14 cellular contexts compared by ENCODE assay signal in the genomic region with DNA sequence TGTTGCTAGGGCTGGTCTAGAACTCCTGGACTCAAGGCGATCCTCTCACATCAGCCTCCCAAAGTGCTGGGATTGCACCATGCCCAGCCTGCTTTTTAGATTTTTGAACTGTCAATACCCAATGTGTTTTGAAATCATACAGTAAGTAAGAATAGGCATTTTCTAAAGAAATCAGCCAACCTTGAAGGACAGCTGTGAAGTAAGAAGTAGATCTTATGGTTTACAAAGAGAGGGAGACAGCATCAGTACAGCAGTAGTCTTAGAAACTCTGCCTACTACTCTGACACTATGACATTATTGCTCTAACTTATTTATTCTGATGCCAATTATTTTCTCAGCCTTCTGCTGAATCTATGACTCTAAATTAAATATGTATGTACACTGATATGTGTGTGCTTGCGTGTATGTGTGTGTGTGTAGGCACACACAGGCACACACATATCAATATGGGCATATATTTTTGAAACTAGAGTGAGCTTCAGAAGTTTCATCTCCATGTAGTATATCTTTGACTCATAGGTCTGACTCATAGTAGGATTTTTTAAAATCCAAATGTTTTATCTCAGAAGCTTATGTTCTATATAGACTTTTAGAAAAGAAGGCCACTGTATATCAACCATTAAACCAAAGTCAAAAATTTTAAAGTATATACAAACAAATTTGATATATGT.
DNase-seq lines count a peak whose midpoint lies in the region; ATAC-seq and TF ChIP-seq lines count a peak whose summit lies in the region.
"Had no signal": no experiment of that assay in that cellular context is flagged by ENCODE, and none has a peak within 500 bp of the region (broad histone marks: within the 10 kb centered on the region; RNA-seq: fewer than 3 reads in every experiment).

No MANE protein-coding gene starts in this region.

- no peak overlapping the region for H3K27ac ChIP-seq in CD8-positive, alpha-beta T cell (ENCODE audit: low read depth, low read length)
- no peak overlapping the region for H3K27ac ChIP-seq in PC-3 (ENCODE audit: low read length)
- H3K27ac ChIP-seq: KMS-11 had no signal

- H4K20me1 ChIP-seq in PC-3 (ENCODE audit: low read length): no peaks in the 10 kb centered on the region

- H3K4me2 ChIP-seq in PC-3 (ENCODE audit: low read length): no peak overlapping the region
- H3K4me2 ChIP-seq: KMS-11 had no signal

- intact Hi-C loops in CD8-positive, alpha-beta T cell (cut with DNase I, micrococcal nuclease): loop anchor here in 1 of 2 experiments (5.0 kb wide), 1 partner anchor 1074 kb away; no protein-coding TSS in a partner anchor
- intact Hi-C loops in PC-3 (cut with micrococcal nuclease): no loop called here

- POLR2A ChIA-PET in CD8-positive, alpha-beta T cell (lab: Charles Lee): no interaction called here
- POLR2A ChIA-PET in PC-3 (lab: Charles Lee; ENCODE audit: unreplicated experiment): no interaction called here

- no peak overlapping the region for H3K9ac ChIP-seq in PC-3 (ENCODE audit: low read length)
- H3K9ac ChIP-seq: KMS-11 had no signal

- H3K36me3 ChIP-seq in CD8-positive, alpha-beta T cell (ENCODE audit: insufficient read depth, low read length): no peaks in the 10 kb centered on the region
- H3K36me3 ChIP-seq in PC-3 (ENCODE audit: low read depth, low read length): no peaks in the 10 kb centered on the region

- no peaks in the 10 kb centered on the region for H3K9me3 Mint-ChIP-seq in CD8-positive, alpha-beta T cell

- no peak overlapping the region for H3K4me3 ChIP-seq in CD8-positive, alpha-beta T cell (ENCODE audit: low read depth, low read length)
- H3K4me3 ChIP-seq in PC-3 (ENCODE audit: low read length): no peak overlapping the region

- H3K4me1 ChIP-seq in CD8-positive, alpha-beta T cell (ENCODE audit: insufficient read depth, low read length): no peaks in the 10 kb centered on the region
- no peaks in the 10 kb centered on the region for H3K4me1 ChIP-seq in PC-3 (ENCODE audit: insufficient read depth, low read length)

- H3K27me3 Mint-ChIP-seq in CD8-positive, alpha-beta T cell (ENCODE audit: low read depth): no peaks in the 10 kb centered on the region

- no peaks in the 10 kb centered on the region for H3K27me3 ChIP-seq in CD8-positive, alpha-beta T cell (ENCODE audit: insufficient read depth, low read length)
- peaks cover 8% of the 10 kb centered on the region; the same call in 1 of the 2 replicates for H3K27me3 ChIP-seq in PC-3 (ENCODE audit: low read length)

- no peaks in the 10 kb centered on the region for H3F3A ChIP-seq in PC-3 (ENCODE audit: low read length, unreplicated experiment)

- no peak overlapping the region for H3K27ac Mint-ChIP-seq in CD8-positive, alpha-beta T cell

- no peak for TF ChIP-seq CTCF in CD8-positive, alpha-beta T cell (IDR thresholded peaks at IDR 0.05)
- no peak for TF ChIP-seq CTCF in PC-3 (conservative IDR thresholded peaks at IDR 0.05; ENCODE audit: low read depth, low read length)

- peak; percentile 17 for DNase-seq in ELR (ENCODE audit: low read depth)
- no peak for DNase-seq in superior temporal gyrus (ENCODE audit: extremely low spot score)
- DNase-seq in CD8-positive, alpha-beta T cell: no peak
- DNase-seq in PC-3: no peak
- DNase-seq: caudate nucleus; hippocampal formation; NCI-H2081; nucleus accumbens; stimulated activated CD4-positive, alpha-beta T cell treated with anti-CD3 and anti-CD28 coated beads, Interleukin-12 subunit alpha, Interleukin-12 subunit beta, amount 100 ng/mL, for 4 hours had no signal

- H3K4me3 Mint-ChIP-seq in CD8-positive, alpha-beta T cell: no peak overlapping the region

- no peaks in the 10 kb centered on the region for H3K36me3 Mint-ChIP-seq in CD8-positive, alpha-beta T cell

- H3K4me1 Mint-ChIP-seq in CD8-positive, alpha-beta T cell (ENCODE audit: low read depth): no peaks in the 10 kb centered on the region

- H2AFZ ChIP-seq in PC-3 (ENCODE audit: low read length): no peak overlapping the region

- H3K79me2 ChIP-seq in PC-3 (ENCODE audit: low read length): no peaks in the 10 kb centered on the region

- no TSS peak for BruUV-seq in PC-3 (replicated peaks; lab: Mats Ljungman, UMichigan)

- ATAC-seq in GM19328 (IDR thresholded peaks at IDR 0.05; ENCODE audit: unreplicated experiment): peak; percentile 84
- ATAC-seq in HG02623 (IDR thresholded peaks at IDR 0.05; ENCODE audit: unreplicated experiment): peak; percentile 56
- peak; percentile 60 for ATAC-seq in HG03439 (IDR thresholded peaks at IDR 0.05; ENCODE audit: unreplicated experiment)
- no peak for ATAC-seq in CD8-positive, alpha-beta T cell
- no peak for ATAC-seq in PC-3
- no peak for ATAC-seq in GM18909 (IDR thresholded peaks at IDR 0.05; ENCODE audit: poor library complexity, unreplicated experiment)

- H3K9me3 ChIP-seq in CD8-positive, alpha-beta T cell (ENCODE audit: low read length): no peaks in the 10 kb centered on the region
- no peaks in the 10 kb centered on the region for H3K9me3 ChIP-seq in PC-3 (ENCODE audit: low read length)

- CTCF ChIA-PET in CD8-positive, alpha-beta T cell (lab: Charles Lee): interaction anchor here (0.7 kb wide), 1 partner anchor 11 kb away, joined by 3 read pairs; no protein-coding TSS in a partner anchor
- CTCF ChIA-PET in PC-3 (lab: Charles Lee): no interaction called here

- H3K9me2 ChIP-seq in PC-3 (replicated peaks; ENCODE audit: low read length): no peaks in the 10 kb centered on the region

Comparison
In these comparisons a context has a peak if more than half of its experiments do, and no peak if none do; other contexts are left out.
1. ATAC-seq: peak in GM19328 (single experiment), HG02623 (single experiment) and HG03439 (single experiment); none in CD8-positive, alpha-beta T cell (single experiment), PC-3 (single experiment) and GM18909 (single experiment).